Comparison of ENCODE assay signal across 8 cellular contexts in genomic region chr1:3900969-3901529, GRCh38. TPM values are rescaled to one million over a fixed set of nuclear protein-coding genes. Genes with fewer than 3 reads are reported as not detected.
DNase-seq lines count a peak whose midpoint lies in the region; ATAC-seq and TF ChIP-seq lines count a peak whose summit lies in the region.

No MANE protein-coding gene starts in this region.

- DNase-seq in HFFc6 (peak; percentile 95), NAMALWA (ENCODE audit: low spot score) (peak; percentile 97), amygdala (lab: John Stamatoyannopoulos, UW) (peak; percentile 31 to 98 (median 91)), left cardiac atrium (peak; percentile 99), posterior vena cava (ENCODE audit: low spot score) (peak; percentile 99), upper lobe of right lung (peak; percentile 99)

- no peaks in the 10 kb centered on the region for H3K36me3 ChIP-seq in upper lobe of right lung

- peak overlapping the region; percentile 100 for H3K27ac Mint-ChIP-seq in HFFc6
- peak overlapping the region; percentile 99 for H3K27ac Mint-ChIP-seq in T-helper 1 cell treated with Interleukin-12 subunit alpha and Interleukin-12 subunit beta and Interleukin-4 antibody, amounts not matched to agents 30 μg/mL and 1 μg/mL, for 36 hours

- TF ChIP-seq CTCF in HFFc6 (IDR thresholded peaks at IDR 0.05) (no peak), upper lobe of right lung (IDR thresholded peaks at IDR 0.05) (no peak)

- no peaks in the 10 kb centered on the region; the same call in 1 of the 2 replicates for H3K27me3 Mint-ChIP-seq in HFFc6 (ENCODE audit: insufficient read depth)
- no peaks in the 10 kb centered on the region for H3K27me3 Mint-ChIP-seq in T-helper 1 cell treated with Interleukin-12 subunit alpha and Interleukin-12 subunit beta and Interleukin-4 antibody, amounts not matched to agents 30 μg/mL and 1 μg/mL, for 36 hours (ENCODE audit: low read depth)

- no peaks in the 10 kb centered on the region for H3K9me3 ChIP-seq in upper lobe of right lung

- peaks cover 45% of the 10 kb centered on the region for H3K4me1 Mint-ChIP-seq in HFFc6 (ENCODE audit: low read depth)
- H3K4me1 Mint-ChIP-seq in T-helper 1 cell treated with Interleukin-12 subunit alpha and Interleukin-12 subunit beta and Interleukin-4 antibody, amounts not matched to agents 30 μg/mL and 1 μg/mL, for 36 hours (ENCODE audit: low read depth), result peaks cover 37% of the 10 kb centered on the region

- peaks cover 10% of the 10 kb centered on the region; the same call in 1 of the 2 replicates for H3K9me3 Mint-ChIP-seq in HFFc6
- peaks cover 17% of the 10 kb centered on the region for H3K9me3 Mint-ChIP-seq in T-helper 1 cell treated with Interleukin-12 subunit alpha and Interleukin-12 subunit beta and Interleukin-4 antibody, amounts not matched to agents 30 μg/mL and 1 μg/mL, for 36 hours

- no peaks in the 10 kb centered on the region for H3K27me3 ChIP-seq in upper lobe of right lung

- ATAC-seq in left cardiac atrium, result peak; percentile 91 to 93
- ATAC-seq in upper lobe of right lung, result peak; percentile 91

- peak overlapping the region; percentile 94 for H3K4me3 Mint-ChIP-seq in HFFc6
- H3K4me3 Mint-ChIP-seq in T-helper 1 cell treated with Interleukin-12 subunit alpha and Interleukin-12 subunit beta and Interleukin-4 antibody, amounts not matched to agents 30 μg/mL and 1 μg/mL, for 36 hours, result peak overlapping the region; percentile 93

- H3K4me3 ChIP-seq in GM08714 (ENCODE audit: low read length), result peak overlapping the region; percentile 85
- peak overlapping the region; percentile 90 for H3K4me3 ChIP-seq in upper lobe of right lung

- H3K27ac ChIP-seq in upper lobe of right lung, result peak overlapping the region; percentile 97

- intact Hi-C loops in left cardiac atrium (cut with DNase I) (no loop called here), posterior vena cava (cut with DNase I) (no loop called here), upper lobe of right lung (cut with DNase I) (no loop called here)

- peaks cover 18% of the 10 kb centered on the region for H3K36me3 Mint-ChIP-seq in HFFc6 (ENCODE audit: low read depth)
- peaks cover 18% of the 10 kb centered on the region for H3K36me3 Mint-ChIP-seq in T-helper 1 cell treated with Interleukin-12 subunit alpha and Interleukin-12 subunit beta and Interleukin-4 antibody, amounts not matched to agents 30 μg/mL and 1 μg/mL, for 36 hours (ENCODE audit: low read depth)

- peaks cover 9% of the 10 kb centered on the region for H3K4me1 ChIP-seq in upper lobe of right lung

RNA-seq across cellular contexts. Expression of gene C1orf174, which starts 1.0 kb away (rescaled TPM):
- 10 to 100 TPM; 19.2 to 23.5 (median 20.7) TPM for total RNA-seq in HFFc6 (2021; fragmentation: NEBNext Ultra II Directional; extraction: Animal tissue kit (Norgen Biotek cat#: 25700))
- total RNA-seq in left cardiac atrium (10 to 100 TPM; 13.2 to 14.0 TPM), posterior vena cava (10 to 100 TPM; 18.7 to 20.4 TPM), upper lobe of right lung (19.9 TPM)

RNA-seq across cellular contexts. Expression of gene DFFB, which starts 43.8 kb away (rescaled TPM):
- 1 to 10 TPM; 4.5 to 5.8 (median 5.2) TPM for total RNA-seq in HFFc6 (2021; fragmentation: NEBNext Ultra II Directional; extraction: Animal tissue kit (Norgen Biotek cat#: 25700))
- total RNA-seq in left cardiac atrium, result 1 to 10 TPM; 4.0 to 4.1 TPM
- 1 to 10 TPM; 4.8 to 5.2 TPM for total RNA-seq in posterior vena cava
- total RNA-seq in upper lobe of right lung, result 8.5 TPM

RNA-seq across cellular contexts. Expression of gene CEP104, which starts 44.0 kb away (rescaled TPM):
- 10 to 100 TPM; 43.2 to 63.4 (median 52.9) TPM for total RNA-seq in HFFc6 (2021; fragmentation: NEBNext Ultra II Directional; extraction: Animal tissue kit (Norgen Biotek cat#: 25700))
- 10 to 100 TPM; 28.6 to 37.5 TPM for total RNA-seq in left cardiac atrium
- total RNA-seq in posterior vena cava, result 10 to 100 TPM; 40.1 to 57.9 TPM
- total RNA-seq in upper lobe of right lung, result 61.0 TPM

Comparison
In these comparisons a context has a peak if more than half of its experiments do, and no peak if none do; other contexts are left out.
1. Peak in every context shown above with its lines: DNase-seq, ATAC-seq, H3K4me3 ChIP-seq and H3K27ac ChIP-seq.